15 cellular contexts compared by ENCODE assay signal in genomic region chr21:35648512-35648911, GRCh38.
A peak's percentile ranks its signal among the peaks of the same experiment; 100 is the strongest.
DNase-seq lines count a peak whose midpoint lies in the region; ATAC-seq and TF ChIP-seq lines count a peak whose summit lies in the region.
"Had no signal": no experiment of that assay in that cellular context is flagged by ENCODE, and none has a peak within 500 bp of the region (broad histone marks: within the 10 kb centered on the region; RNA-seq: fewer than 3 reads in every experiment).

No MANE protein-coding gene starts in this region.

- TF ChIP-seq CTCF in tibial artery (IDR thresholded peaks at IDR 0.05) = no peak

- no peak overlapping the region for H3K27ac ChIP-seq in tibial artery
- H3K27ac ChIP-seq: left ventricle myocardium inferior, neural progenitor cell had no signal

- in situ Hi-C loops in SK-MEL-5 (cut with HindIII; ENCODE audit: low pct_unique_long_range_greater_than_20kb, low sequenced_read_pairs) = no loop called here

- intact Hi-C loops in left colon (cut with DNase I, micrococcal nuclease) (no loop called here), tibial artery (cut with DNase I; ENCODE audit: low total_unique reads) (no loop called here)

- no peak overlapping the region for H3K4me3 ChIP-seq in tibial artery
- H3K4me3 ChIP-seq: left ventricle myocardium inferior, neural progenitor cell, skin epidermis had no signal

- no peaks in the 10 kb centered on the region for H3K36me3 ChIP-seq in tibial artery
- H3K36me3 ChIP-seq: left ventricle myocardium inferior, neural progenitor cell had no signal

- H3K27me3 ChIP-seq in tibial artery = peaks cover 0 to 3% of the 10 kb centered on the region in 2 donors
- H3K27me3 ChIP-seq: neural progenitor cell had no signal

- no peaks in the 10 kb centered on the region for H3K9me3 ChIP-seq in tibial artery
- H3K9me3 ChIP-seq: left ventricle myocardium inferior had no signal

- H3K4me1 ChIP-seq in tibial artery = no peaks in the 10 kb centered on the region
- H3K4me1 ChIP-seq: left ventricle myocardium inferior, neural progenitor cell had no signal

- DNase-seq in HCEC 1CT = peak; percentile 21
- peak; percentile 26 for DNase-seq in NCI-H2107 (lab: John Stamatoyannopoulos, UW)
- peak; percentile 27 for DNase-seq in SK-MEL-5 (ENCODE audit: low read depth, low spot score)
- DNase-seq in left colon = no peak
- DNase-seq in tibial artery = no peak
- no peak for DNase-seq in NCI-H1048 (lab: John Stamatoyannopoulos, UW)
- no peak for DNase-seq in stimulated activated naive CD8-positive, alpha-beta T cell treated with anti-CD3 and anti-CD28 coated beads, Interleukin-15, Interleukin-2, amounts not matched to agents 100 U/mL and 50 U/mL, for 24 hours
- DNase-seq in activated T-cell treated with anti-CD3 and anti-CD28 coated beads for 4 hours = no peak
- DNase-seq: activated CD4-positive, alpha-beta T cell treated with anti-CD3 and anti-CD28 coated beads for 36 hours; C1 segment of cervical spinal cord; Kasumi-1; left ventricle myocardium inferior; SW 1271 had no signal

- ATAC-seq in left colon = peak; percentile 18
- ATAC-seq in stimulated activated naive CD8-positive, alpha-beta T cell treated with anti-CD3 and anti-CD28 coated beads, Interleukin-15, Interleukin-2, amounts not matched to agents 100 U/mL and 50 U/mL, for 24 hours = no peak
- ATAC-seq: activated CD4-positive, alpha-beta T cell treated with anti-CD3 and anti-CD28 coated beads for 36 hours had no signal

Comparison
In these comparisons a context has a peak if more than half of its experiments do, and no peak if none do; other contexts are left out.
1. DNase-seq: peak in HCEC 1CT (single experiment), NCI-H2107 (single experiment) and SK-MEL-5 (single experiment); none in left colon (0 of 2), tibial artery (0 of 2), NCI-H1048 (single experiment), stimulated activated naive CD8-positive, alpha-beta T cell treated with anti-CD3 and anti-CD28 coated beads, Interleukin-15, Interleukin-2, amounts not matched to agents 100 U/mL and 50 U/mL, for 24 hours (single experiment) and activated T-cell treated with anti-CD3 and anti-CD28 coated beads for 4 hours (single experiment).